In genomic region chr17:49572806-49573420, GRCh38 we compare ENCODE assay signal across 20 cellular contexts. TPM values are rescaled to one million over a fixed set of nuclear protein-coding genes. Genes with fewer than 3 reads are reported as not detected.
A peak's percentile ranks its signal among the peaks of the same experiment; 100 is the strongest.
DNase-seq lines count a peak whose midpoint lies in the region; ATAC-seq, FAIRE-seq and TF ChIP-seq lines count a peak whose summit lies in the region.
"Had no signal": no experiment of that assay in that cellular context is flagged by ENCODE, and none has a peak within 500 bp of the region (broad histone marks: within the 10 kb centered on the region; RNA-seq: fewer than 3 reads in every experiment).

No MANE protein-coding gene starts in this region.

- peak; percentile 48 for FAIRE-seq in HTR-8/SVneo (lab: Jason Lieb, UNC)
- FAIRE-seq: GM12891 had no signal

- DNase-seq in HTR-8/SVneo (ENCODE audit: insufficient read length, low spot score) (no peak), coronary artery (ENCODE audit: low spot score) (peak; percentile 71), neural crest cell (ENCODE audit: low read depth, low spot score) (no peak), gastrocnemius medialis (no peak), COR-L47 (lab: John Stamatoyannopoulos, UW) (no peak)
- DNase-seq in activated naive CD8-positive, alpha-beta T cell treated with anti-CD3 and anti-CD28 coated beads, Interleukin-2, amount 50 U/mL, for 24 hours = no peak
- DNase-seq: CD4-positive, alpha-beta memory T cell; GOT3; KG1; MV-4-11; NCI-H1694 treated with DMSO at 0.1 percent for 48 hours; NCI-H2227 treated with DMSO at 0.1 percent for 48 hours; NCI-H524; NCI-H82; OCI-M1; SIG-M5 had no signal

- no peak for TF ChIP-seq CTCF in coronary artery (IDR thresholded peaks at IDR 0.05)
- no peak for TF ChIP-seq CTCF in neural crest cell (conservative IDR thresholded peaks at IDR 0.05)
- no peak for TF ChIP-seq CTCF in gastrocnemius medialis (IDR thresholded peaks at IDR 0.05 in 4 of 5, conservative IDR thresholded peaks at IDR 0.05 in 1 of 5)

- H3K4me1 ChIP-seq in stomach smooth muscle (ENCODE audit: control insufficient read depth, insufficient read depth, low read length) (peaks cover 61% of the 10 kb centered on the region), gastrocnemius medialis (peaks cover 15 to 30% of the 10 kb centered on the region in 2 donors)

- H3K27me3 ChIP-seq in stomach smooth muscle (ENCODE audit: control insufficient read depth in 1 of 2, insufficient read depth in 2 of 2, low read length in 2 of 2) = peaks cover 0 to 3% of the 10 kb centered on the region in 2 donors
- H3K27me3 ChIP-seq in gastrocnemius medialis = peaks cover 0 to 4% (median 0%) of the 10 kb centered on the region in 3 donors

- H3K36me3 ChIP-seq in stomach smooth muscle (ENCODE audit: control insufficient read depth in 2 of 2, insufficient read depth in 2 of 2, low read length in 2 of 2) (no peaks in the 10 kb centered on the region), gastrocnemius medialis (no peaks in the 10 kb centered on the region)
- H3K36me3 ChIP-seq: BLaER1 had no signal

- H3K27ac ChIP-seq in coronary artery = peak overlapping the region; percentile 95
- peak overlapping the region; percentile 73 for H3K27ac ChIP-seq in stomach smooth muscle (ENCODE audit: low read length)
- H3K27ac ChIP-seq in gastrocnemius medialis = no peak overlapping the region
- H3K27ac ChIP-seq: BLaER1 had no signal

- H3K4me3 Mint-ChIP-seq in neural crest cell = peak overlapping the region; percentile 75
- no peak overlapping the region for H3K4me3 Mint-ChIP-seq in activated naive CD8-positive, alpha-beta T cell treated with anti-CD3 and anti-CD28 coated beads, Interleukin-2, amount 50 U/mL, for 24 hours

- no peak for ATAC-seq in activated naive CD8-positive, alpha-beta T cell treated with anti-CD3 and anti-CD28 coated beads, Interleukin-2, amount 50 U/mL, for 24 hours
- ATAC-seq in gastrocnemius medialis (no peak), HG03469 (IDR thresholded peaks at IDR 0.05; ENCODE audit: unreplicated experiment) (no peak)

- in situ Hi-C loops in gastrocnemius medialis (cut with MboI; ENCODE audit: low sequenced_read_pairs in 4 of 4) = loop anchor here (5.0 to 25.0 kb wide), 6 partner anchors 119 to 414 kb away; partner anchors contain the start of genes DLX3 (in 3 of the 4) and TAC4 (in 1 of the 4)

- H3K9me3 ChIP-seq in stomach smooth muscle (ENCODE audit: control insufficient read depth in 2 of 2, low read length in 2 of 2) = no peaks in the 10 kb centered on the region
- H3K9me3 ChIP-seq in gastrocnemius medialis = no peaks in the 10 kb centered on the region
- H3K9me3 ChIP-seq: BLaER1 had no signal

- H3K27me3 Mint-ChIP-seq in neural crest cell (ENCODE audit: low read depth) = peaks cover 72% of the 10 kb centered on the region
- peaks cover 56% of the 10 kb centered on the region for H3K27me3 Mint-ChIP-seq in activated naive CD8-positive, alpha-beta T cell treated with anti-CD3 and anti-CD28 coated beads, Interleukin-2, amount 50 U/mL, for 24 hours

- no peak overlapping the region for H3K9ac ChIP-seq in stomach smooth muscle (ENCODE audit: low read length in 2 of 2)
- H3K9ac ChIP-seq: BLaER1 had no signal

- no peaks in the 10 kb centered on the region for H3K36me3 Mint-ChIP-seq in neural crest cell (ENCODE audit: low read depth)
- no peaks in the 10 kb centered on the region for H3K36me3 Mint-ChIP-seq in activated naive CD8-positive, alpha-beta T cell treated with anti-CD3 and anti-CD28 coated beads, Interleukin-2, amount 50 U/mL, for 24 hours (ENCODE audit: low read depth)
- H3K36me3 Mint-ChIP-seq: CD4-positive, alpha-beta memory T cell had no signal

- H3K9me3 Mint-ChIP-seq in neural crest cell = no peaks in the 10 kb centered on the region
- no peaks in the 10 kb centered on the region for H3K9me3 Mint-ChIP-seq in activated naive CD8-positive, alpha-beta T cell treated with anti-CD3 and anti-CD28 coated beads, Interleukin-2, amount 50 U/mL, for 24 hours
- H3K9me3 Mint-ChIP-seq: CD4-positive, alpha-beta memory T cell had no signal

- no peak overlapping the region for H3K4me3 ChIP-seq in coronary artery
- no peak overlapping the region for H3K4me3 ChIP-seq in stomach smooth muscle (ENCODE audit: low read length in 2 of 2)
- H3K4me3 ChIP-seq in gastrocnemius medialis = no peak overlapping the region
- H3K4me3 ChIP-seq: BLaER1 had no signal

- intact Hi-C loops in gastrocnemius medialis (cut with DNase I; ENCODE audit: low total_unique reads) = no loop called here

- no peak for TF ChIP-seq POLR2A in gastrocnemius medialis (IDR thresholded peaks at IDR 0.05)

- peaks cover 22% of the 10 kb centered on the region for H3K4me1 Mint-ChIP-seq in neural crest cell
- peaks cover 29% of the 10 kb centered on the region for H3K4me1 Mint-ChIP-seq in activated naive CD8-positive, alpha-beta T cell treated with anti-CD3 and anti-CD28 coated beads, Interleukin-2, amount 50 U/mL, for 24 hours

- H3K27ac Mint-ChIP-seq in neural crest cell (ENCODE audit: unreplicated experiment) = no peak overlapping the region
- no peak overlapping the region for H3K27ac Mint-ChIP-seq in activated naive CD8-positive, alpha-beta T cell treated with anti-CD3 and anti-CD28 coated beads, Interleukin-2, amount 50 U/mL, for 24 hours

RNA-seq across cellular contexts. Expression of gene NXPH3, which starts 2.8 kb away (rescaled TPM):
- 0.79 and 1.1 TPM in 2 replicates for total RNA-seq in neural crest cell
- total RNA-seq in gastrocnemius medialis = 1 to 10 TPM; 1.3 to 3.0 (median 1.7) TPM
- total RNA-seq: CD4-positive, alpha-beta memory T cell had no signal

Comparison
In these comparisons a context has a peak if more than half of its experiments do, and no peak if none do; other contexts are left out.
1. H3K27ac ChIP-seq: peak in coronary artery (2 of 2) and stomach smooth muscle (single experiment); none in gastrocnemius medialis (0 of 4).